Comparison of ENCODE assay signal across 9 cellular contexts in genomic region chr7:1531263-1531978, GRCh38. TPM values are rescaled to one million over a fixed set of nuclear protein-coding genes. Genes with fewer than 3 reads are reported as not detected.
DNase-seq lines count a peak whose midpoint lies in the region; ATAC-seq, FAIRE-seq and TF ChIP-seq lines count a peak whose summit lies in the region.
"Had no signal": no experiment of that assay in that cellular context is flagged by ENCODE, and none has a peak within 500 bp of the region (broad histone marks: within the 10 kb centered on the region; RNA-seq: fewer than 3 reads in every experiment).

No MANE protein-coding gene starts in this region.

- in situ Hi-C loops in Caki2 (cut with HindIII; ENCODE audit: low pct_unique_long_range_greater_than_20kb, low sequenced_read_pairs) = no loop called here

- peak; percentile 26 for ATAC-seq in central memory CD8-positive, alpha-beta T cell (replicated peaks; ENCODE audit: extremely low read depth, poor library complexity, severe bottlenecking)

- DNase-seq in Caki2 (ENCODE audit: low read depth) = peak; percentile 54
- no peak for DNase-seq in HFF-Myc (ENCODE audit: extremely low read depth, low read depth)
- peak; percentile 54 for DNase-seq in SW480 (ENCODE audit: low spot score)
- DNase-seq in central memory CD8-positive, alpha-beta T cell (ENCODE audit: low spot score in 2 of 2) = peak in 1 of 2 donors; percentile 27
- no peak for DNase-seq in RCC 7860 (ENCODE audit: low spot score)
- no peak for DNase-seq in HCEC 1CT

- H3K4me3 ChIP-seq in HFF-Myc (replicated peaks; ENCODE audit: low read depth, low read length) = peak overlapping the region; percentile 70
- peak overlapping the region; percentile 43 to 92 (median 72) for H3K4me3 ChIP-seq in liver (ENCODE audit: low read depth in 1 of 3, low read length in 3 of 3)
- H3K4me3 ChIP-seq in subcutaneous abdominal adipose tissue (ENCODE audit: low read depth in 1 of 5, low read length in 5 of 5) = peak overlapping the region; percentile 77 to 85 (median 81)

- H3K4me3 Mint-ChIP-seq in central memory CD8-positive, alpha-beta T cell = peak overlapping the region; percentile 86

- H3K27me3 Mint-ChIP-seq in central memory CD8-positive, alpha-beta T cell = peaks cover 8% of the 10 kb centered on the region

- H3K9ac ChIP-seq in liver (ENCODE audit: low read depth in 1 of 2, low read length in 2 of 2) (peak overlapping the region; percentile 80 to 90), subcutaneous abdominal adipose tissue (ENCODE audit: low read length in 5 of 5) (peak overlapping the region in 4 of 5 donors; percentile 76 to 92 (median 82))

- WGBS in liver = 7% methylated on average over 55 of the region's 55 CpGs

- H3K9me3 Mint-ChIP-seq in central memory CD8-positive, alpha-beta T cell = no peaks in the 10 kb centered on the region

- peak overlapping the region; percentile 92 to 96 for H3K27ac ChIP-seq in liver (ENCODE audit: low read depth in 1 of 2, low read length in 2 of 2)
- peak overlapping the region; percentile 97 for H3K27ac ChIP-seq in subcutaneous abdominal adipose tissue (ENCODE audit: low read depth, low read length)

- TF ChIP-seq CTCF in HFF-Myc (IDR thresholded peaks at IDR 0.05; ENCODE audit: low read depth, low read length, missing control alignments) (no peak), liver (IDR thresholded peaks at IDR 0.05; ENCODE audit: low read depth, low read length, missing input control) (no peak)

- TF ChIP-seq RAD21 in liver (IDR thresholded peaks at IDR 0.05) = no peak

- H3K4me1 Mint-ChIP-seq in central memory CD8-positive, alpha-beta T cell = peaks cover 23% of the 10 kb centered on the region

- H3K36me3 Mint-ChIP-seq in central memory CD8-positive, alpha-beta T cell (ENCODE audit: insufficient read depth) = peaks cover 16% of the 10 kb centered on the region

- H3K27me3 ChIP-seq in liver (ENCODE audit: control insufficient read depth in 4 of 4, insufficient read depth in 4 of 4, low read length in 3 of 4) = no peaks in the 10 kb centered on the region
- no peaks in the 10 kb centered on the region for H3K27me3 ChIP-seq in subcutaneous abdominal adipose tissue (ENCODE audit: control insufficient read depth in 5 of 5, insufficient read depth in 4 of 5, low read length in 5 of 5)

- no peaks in the 10 kb centered on the region for H3K9me3 ChIP-seq in liver (ENCODE audit: control insufficient read depth in 4 of 4, low read length in 3 of 4)
- H3K9me3 ChIP-seq in subcutaneous abdominal adipose tissue (ENCODE audit: control insufficient read depth in 5 of 5, low read length in 5 of 5) = no peaks in the 10 kb centered on the region

- H3K4me1 ChIP-seq in liver (ENCODE audit: control insufficient read depth in 4 of 4, insufficient read depth in 4 of 4, low read length in 3 of 4) = peaks cover 3 to 26% (median 20%) of the 10 kb centered on the region in 4 donors
- peaks cover 9 to 60% (median 44%) of the 10 kb centered on the region in 5 donors for H3K4me1 ChIP-seq in subcutaneous abdominal adipose tissue (ENCODE audit: control insufficient read depth in 5 of 5, insufficient read depth in 5 of 5, low read length in 5 of 5)

- peak overlapping the region; percentile 96 for H3K27ac Mint-ChIP-seq in central memory CD8-positive, alpha-beta T cell (ENCODE audit: low read depth)

- FAIRE-seq in RCC 7860 (lab: Jason Lieb, UNC) = no peak

- H3K36me3 ChIP-seq in liver (ENCODE audit: control insufficient read depth in 4 of 4, insufficient read depth in 3 of 4, low read depth in 1 of 4, low read length in 3 of 4) (no peaks in the 10 kb centered on the region), subcutaneous abdominal adipose tissue (ENCODE audit: control insufficient read depth in 5 of 5, insufficient read depth in 5 of 5, low read length in 5 of 5) (peaks cover 0 to 8% (median 0%) of the 10 kb centered on the region in 5 donors)

TF ChIP-seq in liver, 16 proteins besides CTCF, POLR2A, EP300 and RAD21:
- TF ChIP-seq HNF4G (IDR thresholded peaks at IDR 0.05) = peak; percentile 48
- TF ChIP-seq GABPA (IDR thresholded peaks at IDR 0.05 in 1 of 2, conservative IDR thresholded peaks at IDR 0.05 in 1 of 2) = no peak
- peak; percentile 42 for TF ChIP-seq SP1 (IDR thresholded peaks at IDR 0.05)
- TF ChIP-seq MAX (IDR thresholded peaks at IDR 0.05) = peak; percentile 8
- TF ChIP-seq YY1 (IDR thresholded peaks at IDR 0.05) = no peak
- peak; percentile 89 to 91 for TF ChIP-seq HNF4A (conservative IDR thresholded peaks at IDR 0.05)
- TF ChIP-seq ZBTB33 (IDR thresholded peaks at IDR 0.05) = peak; percentile 24
- TF ChIP-seq TAF1 (conservative IDR thresholded peaks at IDR 0.05) = no peak
- TF ChIP-seq REST (IDR thresholded peaks at IDR 0.05) = no peak
- no peak for TF ChIP-seq JUND (IDR thresholded peaks at IDR 0.05)
- peak; percentile 26 to 29 for TF ChIP-seq RXRA (IDR thresholded peaks at IDR 0.05)
- TF ChIP-seq NR2F2 (IDR thresholded peaks at IDR 0.05) = peak; percentile 63
- TF ChIP-seq FOXA2 (IDR thresholded peaks at IDR 0.05) = no peak

RNA-seq across cellular contexts. Expression of gene MAFK, which starts 0.9 kb away (rescaled TPM):
- total RNA-seq in Caki2 (2014; rRNA removed; shearing (Covaris generic); ENCODE audit: low replicate concordance) = 26.5 and 33.2 TPM in 2 replicates
- 1 to 10 TPM; 4.4 to 8.3 TPM for total RNA-seq in liver
- polyA plus RNA-seq in liver = 1 to 10 TPM; 1.3 to 9.3 TPM

RNA-seq across cellular contexts. Expression of gene TMEM184A, which starts 24.6 kb away (rescaled TPM):
- total RNA-seq in Caki2 (2014; rRNA removed; shearing (Covaris generic); ENCODE audit: low replicate concordance) = 13.4 and 16.6 TPM in 2 replicates
- total RNA-seq in liver = 10 to 100 TPM in 1 of 2 donors, 1 to 10 TPM in 1; 1.6 to 11.7 TPM
- polyA plus RNA-seq in liver = 10 to 100 TPM; 11.1 to 12.6 TPM
- total RNA-seq: T-helper 1 cell treated with Interleukin-12 subunit alpha and Interleukin-12 subunit beta and Interleukin-4 antibody, amounts not matched to agents 30 ng/mL and 1 ng/mL, for 36 hours had no signal

RNA-seq across cellular contexts. Expression of gene INTS1, which starts 27.2 kb away (rescaled TPM):
- total RNA-seq in Caki2 (2014; rRNA removed; shearing (Covaris generic); ENCODE audit: low replicate concordance) = 39.4 and 78.5 TPM in 2 replicates
- 10 to 100 TPM; 26.8 to 34.6 TPM for total RNA-seq in liver
- polyA plus RNA-seq in liver = 10 to 100 TPM; 14.6 to 37.9 TPM

RNA-seq across cellular contexts. Expression of gene PSMG3, which starts 38.4 kb away (rescaled TPM):
- total RNA-seq in Caki2 (2014; rRNA removed; shearing (Covaris generic); ENCODE audit: low replicate concordance) = 101 and 106 TPM in 2 replicates
- total RNA-seq in liver = 10 to 100 TPM; 10.1 to 10.3 TPM
- 10 to 100 TPM; 21.2 to 22.4 TPM for polyA plus RNA-seq in liver

Comparison
In these comparisons a context has a peak if more than half of its experiments do, and no peak if none do; other contexts are left out.
1. DNase-seq: peak in Caki2 (single experiment) and SW480 (single experiment); none in HFF-Myc (single experiment), RCC 7860 (single experiment) and HCEC 1CT (single experiment).
2. Peak in every context shown above with its lines, with median percentiles within 50 percentile points of each other: H3K4me3 ChIP-seq.